Comparison of ENCODE assay signal across 18 cellular contexts in genomic region chr3:43347774-43348173, GRCh38.
DNase-seq lines count a peak whose midpoint lies in the region; TF ChIP-seq lines count a peak whose summit lies in the region.
"Had no signal": no experiment of that assay in that cellular context is flagged by ENCODE, and none has a peak within 500 bp of the region (broad histone marks: within the 10 kb centered on the region; RNA-seq: fewer than 3 reads in every experiment).

No MANE protein-coding gene starts in this region.

- peaks cover 15% of the 10 kb centered on the region for H3K9me3 Mint-ChIP-seq in activated naive CD4-positive, alpha-beta T cell treated with anti-CD3 and anti-CD28 coated beads, Interleukin-2, amount 50 U/mL, for 24 hours
- peaks cover 22% of the 10 kb centered on the region for H3K9me3 Mint-ChIP-seq in activated CD4-positive, alpha-beta memory T cell treated with anti-CD3 and anti-CD28 coated beads, Interleukin-2, amount 10 ng/mL, durations not matched to agents 7 days and 5 days
- no peaks in the 10 kb centered on the region for H3K9me3 Mint-ChIP-seq in glutamatergic neuron (ENCODE audit: unreplicated experiment)

- intact Hi-C loops in dorsolateral prefrontal cortex (cut with DNase I) = no loop called here

- no peaks in the 10 kb centered on the region for H3K27me3 ChIP-seq in suprapubic skin
- no peaks in the 10 kb centered on the region for H3K27me3 ChIP-seq in dorsolateral prefrontal cortex
- H3K27me3 ChIP-seq: SJCRH30, transverse colon had no signal

- CTCF ChIA-PET in activated CD4-positive, alpha-beta memory T cell treated with anti-CD3 and anti-CD28 coated beads, Interleukin-2, amount 10 ng/mL, durations not matched to agents 7 days and 5 days (lab: Charles Lee) = interaction anchor here (1.4 kb wide), 1 partner anchor 30 kb away, joined by 6 read pairs; no protein-coding TSS in a partner anchor

- H3K27ac ChIP-seq in suprapubic skin (no peak overlapping the region), dorsolateral prefrontal cortex (no peak overlapping the region)
- H3K27ac ChIP-seq: SJCRH30 had no signal

- no peaks in the 10 kb centered on the region for H3K27me3 Mint-ChIP-seq in activated naive CD4-positive, alpha-beta T cell treated with anti-CD3 and anti-CD28 coated beads, Interleukin-2, amount 50 U/mL, for 24 hours
- no peaks in the 10 kb centered on the region for H3K27me3 Mint-ChIP-seq in activated CD4-positive, alpha-beta memory T cell treated with anti-CD3 and anti-CD28 coated beads, Interleukin-2, amount 10 ng/mL, durations not matched to agents 7 days and 5 days
- peaks cover 2% of the 10 kb centered on the region for H3K27me3 Mint-ChIP-seq in glutamatergic neuron (ENCODE audit: unreplicated experiment)
- H3K27me3 Mint-ChIP-seq: naive B cell; stimulated activated naive B cell treated with anti-CD40 and anti-IgM and Interleukin-4, amounts not matched to agents 10 μg/mL and 1 μg/mL and 100 μg/mL, for 72 hours had no signal

- H3K27ac Mint-ChIP-seq in activated naive CD4-positive, alpha-beta T cell treated with anti-CD3 and anti-CD28 coated beads, Interleukin-2, amount 50 U/mL, for 24 hours = peak overlapping the region; percentile 76
- peak overlapping the region; percentile 87 for H3K27ac Mint-ChIP-seq in activated CD4-positive, alpha-beta memory T cell treated with anti-CD3 and anti-CD28 coated beads, Interleukin-2, amount 10 ng/mL, durations not matched to agents 7 days and 5 days
- peak overlapping the region; percentile 23 for H3K27ac Mint-ChIP-seq in glutamatergic neuron (ENCODE audit: unreplicated experiment)
- H3K27ac Mint-ChIP-seq: HFFc6 had no signal

- no peak for DNase-seq in activated naive CD4-positive, alpha-beta T cell treated with Interleukin-2 at 50 U/mL for 16 hours
- no peak for DNase-seq in activated CD4-positive, alpha-beta memory T cell treated with anti-CD3 and anti-CD28 coated beads, Interleukin-2, amount 10 ng/mL, durations not matched to agents 7 days and 5 days
- no peak for DNase-seq in glutamatergic neuron
- peak; percentile 56 to 78 for DNase-seq in suprapubic skin (ENCODE audit: low spot score in 2 of 2)
- DNase-seq in SIG-M5 treated with dmso at 0.1 percent for 504 hours (lab: John Stamatoyannopoulos, UW; ENCODE audit: unreplicated experiment) = no peak
- DNase-seq in dorsolateral prefrontal cortex = no peak
- DNase-seq in ACHN = no peak
- DNase-seq: activated gamma-delta T cell; HFFc6; mesenchymal stem cell; naive B cell; NCI-H1694; NCI-H774; SJCRH30; stimulated activated naive B cell treated with anti-CD40 and anti-IgM and Interleukin-4, amounts not matched to agents 10 μg/mL and 1 μg/mL and 100 μg/mL, for 72 hours had no signal

- H3K4me3 Mint-ChIP-seq in activated naive CD4-positive, alpha-beta T cell treated with anti-CD3 and anti-CD28 coated beads, Interleukin-2, amount 50 U/mL, for 24 hours = peak overlapping the region; percentile 38
- H3K4me3 Mint-ChIP-seq in activated CD4-positive, alpha-beta memory T cell treated with anti-CD3 and anti-CD28 coated beads, Interleukin-2, amount 10 ng/mL, durations not matched to agents 7 days and 5 days = peak overlapping the region; percentile 35
- H3K4me3 Mint-ChIP-seq in glutamatergic neuron (ENCODE audit: unreplicated experiment) = no peak overlapping the region
- H3K4me3 Mint-ChIP-seq: HFFc6; naive B cell; stimulated activated naive B cell treated with anti-CD40 and anti-IgM and Interleukin-4, amounts not matched to agents 10 μg/mL and 1 μg/mL and 100 μg/mL, for 72 hours had no signal

- TF ChIP-seq CTCF in glutamatergic neuron (IDR thresholded peaks at IDR 0.05; ENCODE audit: partially characterized antibody, unreplicated experiment) (no peak), suprapubic skin (IDR thresholded peaks at IDR 0.05) (no peak), dorsolateral prefrontal cortex (IDR thresholded peaks at IDR 0.05 in 54 of 56, conservative IDR thresholded peaks at IDR 0.05 in 2 of 56; ENCODE audit: low read depth in 1 of 56, partially characterized antibody in 56 of 56) (no peak)

- peaks cover 57% of the 10 kb centered on the region for H3K36me3 Mint-ChIP-seq in activated naive CD4-positive, alpha-beta T cell treated with anti-CD3 and anti-CD28 coated beads, Interleukin-2, amount 50 U/mL, for 24 hours
- H3K36me3 Mint-ChIP-seq in activated CD4-positive, alpha-beta memory T cell treated with anti-CD3 and anti-CD28 coated beads, Interleukin-2, amount 10 ng/mL, durations not matched to agents 7 days and 5 days (ENCODE audit: low read depth) = peaks cover 98% of the 10 kb centered on the region
- H3K36me3 Mint-ChIP-seq in glutamatergic neuron (ENCODE audit: unreplicated experiment) = peaks cover 16% of the 10 kb centered on the region

- whole genome bisulfite sequencing in suprapubic skin = 97% methylated on average over 15 of the region's 20 CpGs

- TF ChIP-seq EP300 in suprapubic skin (IDR thresholded peaks at IDR 0.05) = no peak

- H3K9me3 ChIP-seq in suprapubic skin = no peaks in the 10 kb centered on the region
- H3K9me3 ChIP-seq: SJCRH30 had no signal

- no peak for TF ChIP-seq POLR2A in suprapubic skin (IDR thresholded peaks at IDR 0.05)

- in situ Hi-C loops in ACHN (cut with HindIII; ENCODE audit: low pct_ligation_motif_present, low pct_unique_long_range_greater_than_20kb, low sequenced_read_pairs) = no loop called here

- peaks cover 85% of the 10 kb centered on the region for H3K36me3 ChIP-seq in suprapubic skin
- H3K36me3 ChIP-seq: SJCRH30 had no signal

- peaks cover 73% of the 10 kb centered on the region for H3K4me1 Mint-ChIP-seq in activated naive CD4-positive, alpha-beta T cell treated with anti-CD3 and anti-CD28 coated beads, Interleukin-2, amount 50 U/mL, for 24 hours
- peaks cover 65% of the 10 kb centered on the region for H3K4me1 Mint-ChIP-seq in activated CD4-positive, alpha-beta memory T cell treated with anti-CD3 and anti-CD28 coated beads, Interleukin-2, amount 10 ng/mL, durations not matched to agents 7 days and 5 days
- peaks cover 2% of the 10 kb centered on the region for H3K4me1 Mint-ChIP-seq in glutamatergic neuron (ENCODE audit: low read depth, unreplicated experiment)

- POLR2A ChIA-PET in activated CD4-positive, alpha-beta memory T cell treated with anti-CD3 and anti-CD28 coated beads, Interleukin-2, amount 10 ng/mL, durations not matched to agents 7 days and 5 days (lab: Charles Lee) = interaction anchor here (2.7 to 4.1 kb wide), 7 partner anchors 8 to 185 kb away, joined by 10 to 43 read pairs (median 21); partner anchors contain the start of gene SNRK

- H3K4me1 ChIP-seq in suprapubic skin = no peaks in the 10 kb centered on the region
- H3K4me1 ChIP-seq: SJCRH30 had no signal

- H3K4me3 ChIP-seq in suprapubic skin (no peak overlapping the region), dorsolateral prefrontal cortex (no peak overlapping the region)
- H3K4me3 ChIP-seq: GM12878, SJCRH30, transverse colon had no signal

Comparison
In these comparisons a context has a peak if more than half of its experiments do, and no peak if none do; other contexts are left out.
1. H3K27ac Mint-ChIP-seq: peak in every context shown above with its lines; median percentile 87 in activated CD4-positive, alpha-beta memory T cell treated with anti-CD3 and anti-CD28 coated beads, Interleukin-2, amount 10 ng/mL, durations not matched to agents 7 days and 5 days; 76 in activated naive CD4-positive, alpha-beta T cell treated with anti-CD3 and anti-CD28 coated beads, Interleukin-2, amount 50 U/mL, for 24 hours; 23 in glutamatergic neuron.
2. DNase-seq: peak in suprapubic skin (2 of 2); none in activated naive CD4-positive, alpha-beta T cell treated with Interleukin-2 at 50 U/mL for 16 hours (single experiment), activated CD4-positive, alpha-beta memory T cell treated with anti-CD3 and anti-CD28 coated beads, Interleukin-2, amount 10 ng/mL, durations not matched to agents 7 days and 5 days (single experiment), glutamatergic neuron (single experiment), SIG-M5 treated with dmso at 0.1 percent for 504 hours (single experiment), dorsolateral prefrontal cortex (0 of 10) and ACHN (single experiment).